Comparison of ENCODE assay signal across 1 cellular context in the genomic region with DNA sequence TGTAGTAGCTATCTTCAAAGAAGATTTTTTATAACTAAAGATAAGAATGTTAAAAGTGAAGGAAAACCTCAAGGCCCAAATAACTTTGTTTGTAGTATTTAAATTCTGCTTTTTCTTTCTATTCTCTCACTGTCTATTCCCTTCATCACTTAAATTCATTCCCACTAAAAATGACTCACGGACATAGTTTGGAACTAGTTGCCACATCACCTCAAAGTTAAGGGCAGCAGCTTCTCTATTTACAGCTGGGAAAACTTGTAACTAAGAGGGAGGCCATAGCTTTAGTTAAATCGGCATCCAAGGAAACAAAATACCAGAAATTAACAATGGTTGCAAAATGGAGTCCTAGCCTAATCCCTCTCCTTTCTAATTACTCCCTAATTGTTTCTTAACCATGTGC.
TF ChIP-seq lines count a peak whose summit lies in the region.

No MANE protein-coding gene starts in this region.

TF ChIP-seq in SK-N-SH treated with all-trans-retinoic acid at 6 μM for 48 hours, 23 proteins besides CTCF, POLR2A, EP300 and RAD21 (continued from another document):
- TF ChIP-seq, protein P1, sequence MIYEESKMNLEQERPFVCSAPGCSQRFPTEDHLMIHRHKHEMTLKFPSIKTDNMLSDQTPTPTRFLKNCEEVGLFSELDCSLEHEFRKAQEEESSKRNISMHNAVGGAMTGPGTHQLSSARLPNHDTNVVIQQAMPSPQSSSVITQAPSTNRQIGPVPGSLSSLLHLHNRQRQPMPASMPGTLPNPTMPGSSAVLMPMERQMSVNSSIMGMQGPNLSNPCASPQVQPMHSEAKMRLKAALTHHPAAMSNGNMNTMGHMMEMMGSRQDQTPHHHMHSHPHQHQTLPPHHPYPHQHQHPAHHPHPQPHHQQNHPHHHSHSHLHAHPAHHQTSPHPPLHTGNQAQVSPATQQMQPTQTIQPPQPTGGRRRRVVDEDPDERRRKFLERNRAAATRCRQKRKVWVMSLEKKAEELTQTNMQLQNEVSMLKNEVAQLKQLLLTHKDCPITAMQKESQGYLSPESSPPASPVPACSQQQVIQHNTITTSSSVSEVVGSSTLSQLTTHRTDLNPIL (CRISPR knock-in tag; IDR thresholded peaks at IDR 0.05; ENCODE audit: low read depth), result no peak
- TF ChIP-seq ZNF70 (CRISPR knock-in tag; IDR thresholded peaks at IDR 0.05), result no peak
TF ChIP-seq in SK-N-SH treated with all-trans-retinoic acid at 6 μM for 48 hours: peak in this region for 0.
